Comparison of ENCODE assay signal across 1 cellular context in the genomic region with DNA sequence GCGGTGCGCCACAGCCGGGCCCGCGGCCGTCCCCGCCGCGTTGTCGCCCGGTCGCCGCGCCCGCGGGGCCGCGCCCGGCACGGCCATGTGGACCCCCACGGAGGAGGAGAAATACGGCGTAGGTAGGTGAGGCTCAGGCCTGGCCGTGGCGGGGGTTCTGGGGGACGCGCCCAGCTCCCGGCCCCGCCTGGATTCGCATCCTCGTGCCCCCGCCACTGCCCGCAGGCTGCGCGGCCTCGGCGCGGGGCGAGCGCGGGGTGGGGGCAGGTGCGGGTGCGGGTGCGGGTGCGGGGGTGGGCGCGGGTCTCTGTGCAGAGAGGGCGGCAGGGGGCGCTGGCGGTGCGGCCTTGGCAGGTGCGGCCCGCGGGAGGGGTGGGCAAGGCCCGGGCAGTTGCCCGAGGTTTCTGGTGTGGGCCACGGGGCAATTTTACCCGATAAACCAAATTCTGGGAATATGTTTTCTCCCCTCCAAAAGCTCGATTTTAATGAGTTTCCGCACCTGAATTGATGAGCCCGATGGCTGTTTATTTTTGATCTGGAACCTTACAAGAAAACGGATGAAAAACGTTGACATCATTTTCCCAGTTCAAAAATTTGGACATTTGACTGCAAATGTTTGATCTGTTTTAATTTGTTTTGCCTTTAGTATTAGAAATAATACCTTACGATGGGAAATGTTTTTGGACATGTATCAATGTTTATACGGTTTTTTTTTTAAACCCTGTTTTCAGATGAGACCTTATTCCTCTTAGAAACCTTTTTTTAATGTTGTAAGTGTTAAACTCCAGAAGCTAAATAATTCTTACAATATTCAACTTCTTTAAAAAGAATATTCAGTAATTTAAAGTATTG.
TF ChIP-seq lines count a peak whose summit lies in the region.

No MANE protein-coding gene starts in this region.

TF ChIP-seq in A549, 52 proteins besides CTCF, POLR2A, EP300 and RAD21 (continued from another document):
- TF ChIP-seq, protein P1, sequence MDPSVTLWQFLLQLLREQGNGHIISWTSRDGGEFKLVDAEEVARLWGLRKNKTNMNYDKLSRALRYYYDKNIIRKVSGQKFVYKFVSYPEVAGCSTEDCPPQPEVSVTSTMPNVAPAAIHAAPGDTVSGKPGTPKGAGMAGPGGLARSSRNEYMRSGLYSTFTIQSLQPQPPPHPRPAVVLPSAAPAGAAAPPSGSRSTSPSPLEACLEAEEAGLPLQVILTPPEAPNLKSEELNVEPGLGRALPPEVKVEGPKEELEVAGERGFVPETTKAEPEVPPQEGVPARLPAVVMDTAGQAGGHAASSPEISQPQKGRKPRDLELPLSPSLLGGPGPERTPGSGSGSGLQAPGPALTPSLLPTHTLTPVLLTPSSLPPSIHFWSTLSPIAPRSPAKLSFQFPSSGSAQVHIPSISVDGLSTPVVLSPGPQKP (IDR thresholded peaks at IDR 0.05; ENCODE audit: low read depth, low read length), result no peak
- TF ChIP-seq SMC3 (IDR thresholded peaks at IDR 0.05), result peak; percentile 56; the same call in 2 of the 3 replicates
